17 cellular contexts compared by ENCODE assay signal in genomic region chr2:231644426-231644825, GRCh38. TPM values are rescaled to one million over a fixed set of nuclear protein-coding genes. Genes with fewer than 3 reads are reported as not detected.
DNase-seq lines count a peak whose midpoint lies in the region; TF ChIP-seq lines count a peak whose summit lies in the region.
"Had no signal": no experiment of that assay in that cellular context is flagged by ENCODE, and none has a peak within 500 bp of the region (broad histone marks: within the 10 kb centered on the region; RNA-seq: fewer than 3 reads in every experiment).

No MANE protein-coding gene starts in this region.

- H3K27me3 ChIP-seq in ascending aorta (no peaks in the 10 kb centered on the region), mucosa of rectum (ENCODE audit: control insufficient read depth in 2 of 2, insufficient read depth in 2 of 2, low read length in 2 of 2) (no peaks in the 10 kb centered on the region), tibial nerve (no peaks in the 10 kb centered on the region), MM.1S (replicated peaks; ENCODE audit: insufficient read depth, low read length) (no peaks in the 10 kb centered on the region)
- H3K27me3 ChIP-seq: SJSA1 had no signal

- H3K4me3 Mint-ChIP-seq in activated CD4-positive, alpha-beta T cell treated with anti-CD3 and anti-CD28 coated beads, Interleukin-2, amount 10 ng/mL, durations not matched to agents 24 days and 14 days: peak overlapping the region; percentile 47

- no peaks in the 10 kb centered on the region for H3K36me3 ChIP-seq in ascending aorta
- H3K36me3 ChIP-seq in mucosa of rectum (ENCODE audit: control insufficient read depth in 2 of 2, insufficient read depth in 2 of 2, low read length in 2 of 2): no peaks in the 10 kb centered on the region
- H3K36me3 ChIP-seq in tibial nerve: no peaks in the 10 kb centered on the region
- no peaks in the 10 kb centered on the region for H3K36me3 ChIP-seq in MM.1S (replicated peaks; ENCODE audit: insufficient read depth, low read length)
- H3K36me3 ChIP-seq: SJSA1 had no signal

- H3K9me3 Mint-ChIP-seq in activated CD4-positive, alpha-beta T cell treated with anti-CD3 and anti-CD28 coated beads, Interleukin-2, amount 10 ng/mL, durations not matched to agents 24 days and 14 days: no peaks in the 10 kb centered on the region
- H3K9me3 Mint-ChIP-seq: CD4-positive, alpha-beta T cell had no signal

- H3K9me3 ChIP-seq in ascending aorta (no peaks in the 10 kb centered on the region), mucosa of rectum (ENCODE audit: control insufficient read depth in 2 of 2, low read length in 2 of 2) (no peaks in the 10 kb centered on the region), tibial nerve (no peaks in the 10 kb centered on the region), MM.1S (replicated peaks; ENCODE audit: insufficient read depth, low read length) (no peaks in the 10 kb centered on the region)
- H3K9me3 ChIP-seq: SJSA1 had no signal

- intact Hi-C loops in activated CD4-positive, alpha-beta T cell treated with anti-CD3 and anti-CD28 coated beads, Interleukin-2, amount 10 ng/mL, durations not matched to agents 24 days and 14 days (cut with micrococcal nuclease): no loop called here
- intact Hi-C loops in ascending aorta (cut with DNase I): no loop called here

- no peaks in the 10 kb centered on the region for H3K9me2 ChIP-seq in MM.1S (replicated peaks; ENCODE audit: insufficient read depth, low read length)

- H3K27ac ChIP-seq in ascending aorta: peak overlapping the region; percentile 97 to 99
- H3K27ac ChIP-seq in mucosa of rectum (ENCODE audit: low read depth in 2 of 2, low read length in 2 of 2): peak overlapping the region; percentile 98
- peak overlapping the region in 3 of 4 donors; percentile 22 to 99 (median 94) for H3K27ac ChIP-seq in tibial nerve
- no peak overlapping the region for H3K27ac ChIP-seq in MM.1S (ENCODE audit: low read length)

- no peaks in the 10 kb centered on the region for H4K20me1 ChIP-seq in MM.1S (ENCODE audit: insufficient read depth, low read length)

- H3F3A ChIP-seq in MM.1S (ENCODE audit: insufficient read depth, low read length): 0 out of 2 replicates have a peak, but pooled peaks cover 6% of the 10 kb centered on the region

- H3K4me3 ChIP-seq in ascending aorta: no peak overlapping the region
- no peak overlapping the region for H3K4me3 ChIP-seq in mucosa of rectum (ENCODE audit: low read length in 2 of 2)
- no peak overlapping the region for H3K4me3 ChIP-seq in tibial nerve
- H3K4me3 ChIP-seq in MM.1S (ENCODE audit: low read length): no peak overlapping the region
- no peak overlapping the region for H3K4me3 ChIP-seq in foreskin fibroblast (ENCODE audit: low read depth in 1 of 2, low read length in 2 of 2)
- H3K4me3 ChIP-seq: GM12878, SJSA1 had no signal

- no peak overlapping the region for H3K4me2 ChIP-seq in MM.1S (ENCODE audit: low read depth, low read length)

- H3K27ac Mint-ChIP-seq in activated CD4-positive, alpha-beta T cell treated with anti-CD3 and anti-CD28 coated beads, Interleukin-2, amount 10 ng/mL, durations not matched to agents 24 days and 14 days: peak overlapping the region; percentile 89
- H3K27ac Mint-ChIP-seq: CD4-positive, alpha-beta T cell had no signal

- TF ChIP-seq CTCF in ascending aorta (IDR thresholded peaks at IDR 0.05): no peak
- no peak for TF ChIP-seq CTCF in tibial nerve (IDR thresholded peaks at IDR 0.05)
- no peak for TF ChIP-seq CTCF in MM.1S (IDR thresholded peaks at IDR 0.05; ENCODE audit: low read length)
- no peak for TF ChIP-seq CTCF in foreskin fibroblast (IDR thresholded peaks at IDR 0.05; ENCODE audit: low read depth, low read length)

- H3K4me1 ChIP-seq in ascending aorta: peaks cover 21 to 41% of the 10 kb centered on the region in 2 donors
- H3K4me1 ChIP-seq in mucosa of rectum (ENCODE audit: control insufficient read depth in 2 of 2, insufficient read depth in 2 of 2, low read length in 2 of 2): peaks cover 38 to 44% of the 10 kb centered on the region in 2 donors
- H3K4me1 ChIP-seq in tibial nerve: peaks cover 3 to 47% (median 33%) of the 10 kb centered on the region in 4 donors
- H3K4me1 ChIP-seq in MM.1S (ENCODE audit: low read length): peaks cover 6% of the 10 kb centered on the region

- no peaks in the 10 kb centered on the region for H3K27me3 Mint-ChIP-seq in activated CD4-positive, alpha-beta T cell treated with anti-CD3 and anti-CD28 coated beads, Interleukin-2, amount 10 ng/mL, durations not matched to agents 24 days and 14 days
- H3K27me3 Mint-ChIP-seq: CD4-positive, alpha-beta T cell had no signal

- DNase-seq in activated CD4-positive, alpha-beta T cell treated with anti-CD3 and anti-CD28 coated beads, Interleukin-2, amount 10 ng/mL, durations not matched to agents 24 days and 14 days: no peak
- DNase-seq in activated CD4-positive, alpha-beta T cell treated with anti-CD3 and anti-CD28 coated beads for 1 hour: no peak
- no peak for DNase-seq in ascending aorta (ENCODE audit: low spot score in 2 of 2)
- no peak for DNase-seq in tibial nerve (ENCODE audit: low spot score in 2 of 2)
- DNase-seq in NCI-H774 (lab: John Stamatoyannopoulos, UW): no peak
- DNase-seq in MM.1S: no peak
- DNase-seq in foreskin fibroblast: no peak
- DNase-seq: activated naive CD4-positive, alpha-beta T cell treated with anti-CD3 and anti-CD28 coated beads, Interleukin-2, amount 50 U/mL, for 16 hours; CD4-positive, alpha-beta T cell; NCI-H1048; NCI-H2171 treated with DMSO at 0.1 percent for 48 hours; stimulated activated CD4-positive, alpha-beta T cell treated with anti-CD3 and anti-CD28 coated beads, Interleukin-1b, Interleukin-23, amount 100 ng/mL, for 48 hours had no signal

- TF ChIP-seq POLR2A in tibial nerve (IDR thresholded peaks at IDR 0.05): no peak

- H3K4me1 Mint-ChIP-seq in activated CD4-positive, alpha-beta T cell treated with anti-CD3 and anti-CD28 coated beads, Interleukin-2, amount 10 ng/mL, durations not matched to agents 24 days and 14 days: peaks cover 31% of the 10 kb centered on the region

- no peak overlapping the region for H2AFZ ChIP-seq in MM.1S (ENCODE audit: low read length)

- H3K9ac ChIP-seq in mucosa of rectum (ENCODE audit: low read depth in 1 of 2, low read length in 2 of 2) (peak overlapping the region; percentile 3 to 34), MM.1S (ENCODE audit: low read length) (no peak overlapping the region)

- H3K36me3 Mint-ChIP-seq in activated CD4-positive, alpha-beta T cell treated with anti-CD3 and anti-CD28 coated beads, Interleukin-2, amount 10 ng/mL, durations not matched to agents 24 days and 14 days (ENCODE audit: low read depth): no peaks in the 10 kb centered on the region

- TF ChIP-seq EP300 in tibial nerve (IDR thresholded peaks at IDR 0.05): no peak

- WGBS in tibial nerve, 2 donors: 78 to 80% methylated on average over 6 of the region's 6 CpGs

- H3K79me2 ChIP-seq in MM.1S (ENCODE audit: low read length): no peaks in the 10 kb centered on the region

RNA-seq across cellular contexts. Expression of gene TEX44, which starts 51.8 kb away (rescaled TPM):
- not detected in 2 replicates for total RNA-seq in activated CD4-positive, alpha-beta T cell treated with anti-CD3 and anti-CD28 coated beads, Interleukin-2, amount 10 ng/mL, durations not matched to agents 24 days and 14 days
- total RNA-seq in ascending aorta: not detected
- not detected for total RNA-seq in tibial nerve
- total RNA-seq: CD4-positive, alpha-beta T cell; frontal cortex; GM12878; pulmonary artery endothelial cell; SJSA1 had no signal
